Comparison of ENCODE assay signal across 16 cellular contexts in genomic region chr12:58539295-58539694, GRCh38.
"Had no signal": no experiment of that assay in that cellular context is flagged by ENCODE, and none has a peak within 500 bp of the region (broad histone marks: within the 10 kb centered on the region; RNA-seq: fewer than 3 reads in every experiment).

No MANE protein-coding gene starts in this region.

- DNase-seq: KBM-7, MV-4-11, NCI-H1048, NCI-H1105, NCI-H1436 treated with DMSO at 0.1 percent for 48 hours, NCI-H187, NCI-H2029, NCI-H2171, NCI-H226, NCI-H446, NCI-H510A, NCI-H524 treated with DMSO at 0.1 percent for 48 hours, Right ventricle myocardium superior, RPMI8226, SIG-M5, SK-N-SH had no signal
